In the genomic region with DNA sequence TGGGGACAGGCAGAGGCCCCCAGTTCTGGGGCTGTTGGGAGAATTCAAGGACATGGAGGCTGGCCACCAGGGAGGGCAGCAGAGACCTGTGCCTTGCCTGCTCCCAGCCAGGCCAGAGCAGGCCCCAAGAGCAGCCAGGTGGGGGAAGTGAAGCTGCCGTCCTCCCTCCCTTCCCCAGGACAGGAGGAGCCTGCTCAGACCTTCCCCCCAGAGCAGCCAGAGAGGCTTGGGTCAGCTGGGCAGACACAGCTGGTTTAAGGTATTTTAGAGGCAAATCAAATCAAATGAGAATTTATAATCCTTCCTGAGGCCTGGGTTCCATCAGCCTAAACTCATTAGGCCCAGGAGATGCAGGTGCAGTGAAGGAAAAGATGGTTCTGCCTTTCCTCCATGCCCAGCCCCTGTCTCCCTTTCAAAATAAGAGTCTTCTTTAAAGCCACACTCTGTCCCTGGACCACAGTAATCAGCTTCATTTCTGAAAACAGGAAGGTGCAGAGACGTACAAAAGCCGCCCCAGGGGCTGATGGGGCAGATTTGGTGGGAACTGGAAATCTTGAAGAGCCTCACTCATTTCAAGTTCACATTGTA, we compare ENCODE assay signal across 12 cellular contexts. TPM values are rescaled to one million over a fixed set of nuclear protein-coding genes. Genes with fewer than 3 reads are reported as not detected.
DNase-seq lines count a peak whose midpoint lies in the region; ATAC-seq and TF ChIP-seq lines count a peak whose summit lies in the region.
"Had no signal": no experiment of that assay in that cellular context is flagged by ENCODE, and none has a peak within 500 bp of the region (broad histone marks: within the 10 kb centered on the region; RNA-seq: fewer than 3 reads in every experiment).

No MANE protein-coding gene starts in this region.

- POLR2A ChIA-PET in WTC11 (lab: Charles Lee) = no interaction called here

- ATAC-seq in WTC11 (peak; percentile 95), HG02571 (IDR thresholded peaks at IDR 0.05; ENCODE audit: unreplicated experiment) (no peak)
- ATAC-seq: mucosa of descending colon had no signal

- TF ChIP-seq CTCF in WTC11 (IDR thresholded peaks at IDR 0.05) (no peak), ovary (IDR thresholded peaks at IDR 0.05) (no peak)

- no peaks in the 10 kb centered on the region for H3K79me2 ChIP-seq in mesendoderm (ENCODE audit: control insufficient read depth, insufficient read depth, low read length)

- peaks cover 15% of the 10 kb centered on the region for H3K4me1 Mint-ChIP-seq in WTC11
- H3K4me1 Mint-ChIP-seq: CD4-positive, CD25-positive, alpha-beta regulatory T cell had no signal

- H3K36me3 Mint-ChIP-seq in WTC11 = peaks cover 26% of the 10 kb centered on the region
- H3K36me3 Mint-ChIP-seq: CD4-positive, CD25-positive, alpha-beta regulatory T cell had no signal

- intact Hi-C loops in ovary (cut with DNase I) = no loop called here

- DNase-seq in H7 (peak; percentile 85), MV-4-11 (lab: John Stamatoyannopoulos, UW) (peak; percentile 18), WTC11 (ENCODE audit: low spot score) (peak; percentile 63), mesendoderm (peak; percentile 86), inferior parietal cortex (ENCODE audit: extremely low spot score) (no peak), ovary (no peak), COR-L47 (lab: John Stamatoyannopoulos, UW) (no peak)
- DNase-seq: CD4-positive, CD25-positive, alpha-beta regulatory T cell; mucosa of descending colon; NCI-H2107; NK-92 treated with Interleukin-12 subunit alpha and Interleukin-12 subunit beta, amount 100 ng/mL, for 24 hours had no signal

- peak overlapping the region; percentile 48; the same call in 1 of the 2 replicates for H3K27ac Mint-ChIP-seq in WTC11
- H3K27ac Mint-ChIP-seq: CD4-positive, CD25-positive, alpha-beta regulatory T cell had no signal

- H3K18ac ChIP-seq in mesendoderm (ENCODE audit: low read length) = no peak overlapping the region

- no peak overlapping the region for H3K9ac ChIP-seq in mesendoderm (ENCODE audit: low read length)

- H4K8ac ChIP-seq in mesendoderm (ENCODE audit: low read depth, low read length) = no peak overlapping the region

- no peaks in the 10 kb centered on the region; the same call in 1 of the 2 replicates for H3K36me3 ChIP-seq in H7 (replicated peaks; ENCODE audit: control insufficient read depth, insufficient read depth, low read length)
- no peaks in the 10 kb centered on the region for H3K36me3 ChIP-seq in mesendoderm (ENCODE audit: control insufficient read depth, insufficient read depth, low read length)
- no peaks in the 10 kb centered on the region for H3K36me3 ChIP-seq in ovary

- H4K5ac ChIP-seq in mesendoderm (ENCODE audit: low read length) = no peak overlapping the region

- H3K4me1 ChIP-seq in mesendoderm (ENCODE audit: control insufficient read depth, low read depth, low read length) (no peaks in the 10 kb centered on the region), ovary (ENCODE audit: insufficient read depth) (no peaks in the 10 kb centered on the region)

- H3K4me2 ChIP-seq in mesendoderm (ENCODE audit: low read length) = no peak overlapping the region

- H3K23ac ChIP-seq in mesendoderm (ENCODE audit: low read length) = no peak overlapping the region

- H3K4me3 ChIP-seq in H7 (ENCODE audit: insufficient read depth, low read depth, low read length) (no peak overlapping the region), mesendoderm (ENCODE audit: low read length) (no peak overlapping the region), ovary (no peak overlapping the region)
- H3K4me3 ChIP-seq: mucosa of descending colon had no signal

- H3K4ac ChIP-seq in mesendoderm (ENCODE audit: low read depth, low read length) = no peak overlapping the region

- no peak overlapping the region for H3K27ac ChIP-seq in mesendoderm (ENCODE audit: low read depth, low read length)
- H3K27ac ChIP-seq in ovary = no peak overlapping the region

- no peak overlapping the region for H2AK5ac ChIP-seq in mesendoderm (ENCODE audit: low read length)

- no peak overlapping the region for H2BK120ac ChIP-seq in mesendoderm (ENCODE audit: low read depth, low read length)

- CTCF ChIA-PET in WTC11 (lab: Charles Lee) = interaction anchor here (0.6 to 3.1 kb wide), 22 partner anchors 8 to 155 kb away, joined by 3 to 26 read pairs (median 4); partner anchors contain the start of gene SPO11

- H2BK15ac ChIP-seq in mesendoderm (replicated peaks; ENCODE audit: low read depth) = no peak overlapping the region

- TF ChIP-seq EP300 in ovary (IDR thresholded peaks at IDR 0.05) = no peak

- H3K27me3 Mint-ChIP-seq in WTC11 (ENCODE audit: low read depth) = peaks cover 6% of the 10 kb centered on the region; the same call in 1 of the 2 replicates

- H3K9me3 Mint-ChIP-seq in WTC11 = peaks cover 27% of the 10 kb centered on the region

- no peak overlapping the region for H3K4me3 Mint-ChIP-seq in WTC11
- H3K4me3 Mint-ChIP-seq: CD4-positive, CD25-positive, alpha-beta regulatory T cell had no signal

- H3K9me3 ChIP-seq in ovary = no peaks in the 10 kb centered on the region
- H3K9me3 ChIP-seq: mucosa of descending colon had no signal

- no peak overlapping the region for H3K56ac ChIP-seq in mesendoderm (ENCODE audit: low read length)

- no CpG with 5 or more reads among the region's 3 CpGs for WGBS in mesendoderm (ENCODE audit: extremely low coverage, insufficient coverage, low lambda C conversion rate)
- WGBS in ovary, 3 donors = 51 to 72% (median 69%) methylated on average over 3 of the region's 3 CpGs

- TF ChIP-seq POLR2A in ovary (IDR thresholded peaks at IDR 0.05) = no peak

- H3K27me3 ChIP-seq in H7 (ENCODE audit: control insufficient read depth, insufficient read depth, low read length) = no peaks in the 10 kb centered on the region
- no peaks in the 10 kb centered on the region for H3K27me3 ChIP-seq in mesendoderm (ENCODE audit: insufficient read depth, low read length, poor library complexity)
- no peaks in the 10 kb centered on the region for H3K27me3 ChIP-seq in ovary

- H3K79me1 ChIP-seq in mesendoderm (ENCODE audit: low read length) = no peaks in the 10 kb centered on the region

- H2BK5ac ChIP-seq in mesendoderm (ENCODE audit: low read length) = no peak overlapping the region

TF ChIP-seq in WTC11, 78 proteins besides CTCF, POLR2A, EP300 and RAD21 (continues in another document):
- TF ChIP-seq NFE2L1 (CRISPR knock-in tag; IDR thresholded peaks at IDR 0.05) (no peak), CREB1 (CRISPR knock-in tag; IDR thresholded peaks at IDR 0.05) (no peak), IRF2 (CRISPR knock-in tag; IDR thresholded peaks at IDR 0.05; ENCODE audit: borderline replicate concordance, low read depth) (no peak), E2F4 (CRISPR knock-in tag; IDR thresholded peaks at IDR 0.05; ENCODE audit: borderline replicate concordance, low read depth) (no peak), OVOL2 (CRISPR knock-in tag; IDR thresholded peaks at IDR 0.05; ENCODE audit: borderline replicate concordance) (no peak), ZMAT4 (CRISPR knock-in tag; IDR thresholded peaks at IDR 0.05) (no peak), ZNF121 (CRISPR knock-in tag; IDR thresholded peaks at IDR 0.05) (no peak), ZNF317 (CRISPR knock-in tag; IDR thresholded peaks at IDR 0.05; ENCODE audit: borderline replicate concordance, low read depth) (no peak), CREM (CRISPR knock-in tag; IDR thresholded peaks at IDR 0.05) (no peak), TEAD4 (CRISPR knock-in tag; IDR thresholded peaks at IDR 0.05) (no peak)
- TF ChIP-seq, protein P1, sequence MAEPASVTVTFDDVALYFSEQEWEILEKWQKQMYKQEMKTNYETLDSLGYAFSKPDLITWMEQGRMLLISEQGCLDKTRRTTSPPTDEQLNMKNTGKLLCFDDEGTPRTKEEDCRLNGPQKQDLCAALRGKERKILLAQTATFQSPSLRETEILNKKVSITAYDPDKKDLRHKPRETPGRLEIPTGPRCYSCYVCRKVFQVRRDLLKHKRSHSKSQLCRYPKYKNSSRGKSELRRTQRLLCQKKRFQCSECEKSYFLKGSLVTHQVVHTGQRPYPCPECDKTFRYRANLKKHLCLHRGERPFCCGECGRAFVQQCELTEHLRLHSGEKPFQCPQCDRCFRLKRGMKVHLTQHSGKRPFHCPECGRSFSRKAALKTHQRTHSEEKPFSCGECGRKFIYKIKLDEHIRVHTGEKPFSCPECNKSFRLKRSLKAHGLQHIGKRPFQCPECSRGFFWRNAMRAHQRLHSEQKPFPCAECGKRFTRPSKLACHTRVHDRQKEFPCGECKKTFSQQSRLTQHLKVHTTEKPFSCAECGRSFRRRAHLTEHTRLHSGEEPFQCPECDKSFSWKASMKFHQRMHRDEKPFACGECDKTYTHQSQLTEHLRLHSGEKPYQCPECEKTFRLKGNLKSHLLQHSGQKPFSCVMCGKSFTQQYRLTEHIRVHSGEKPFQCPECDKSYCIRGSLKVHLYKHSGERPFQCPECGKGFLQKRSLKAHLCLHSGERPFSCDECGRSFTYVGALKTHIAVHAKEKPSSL (CRISPR knock-in tag; conservative IDR thresholded peaks at IDR 0.05) = no peak

RNA-seq across cellular contexts. Expression of gene BMP7, which starts 21.7 kb away (rescaled TPM):
- total RNA-seq in H7 (2014; rRNA removed; shearing (Covaris generic)) = 43.9 and 58.4 TPM in 2 replicates
- 39.1 to 40.7 TPM (median 40.0 TPM) in 3 replicates for total RNA-seq in WTC11 (2021)
- 6.6 TPM for polyA plus RNA-seq in mesendoderm (2013, experiment 1 of 2)
- 6.4 TPM for polyA plus RNA-seq in mesendoderm (2013, experiment 2 of 2)
- total RNA-seq in ovary = 10 to 100 TPM in 1 of 7 donors, 1 to 10 TPM in 3, under 1 TPM in 3; 0.15 to 19.4 (median 1.3) TPM
- polyA plus RNA-seq in ovary = under 1 TPM; 0.07 to 0.42 TPM
- total RNA-seq: CD4-positive, CD25-positive, alpha-beta regulatory T cell had no signal
- polyA plus RNA-seq: CD4-positive, CD25-positive, alpha-beta regulatory T cell had no signal

Comparison
In these comparisons a context has a peak if more than half of its experiments do, and no peak if none do; other contexts are left out.
1. DNase-seq: peak in H7 (single experiment), MV-4-11 (single experiment), WTC11 (single experiment) and mesendoderm (single experiment); none in inferior parietal cortex (single experiment), ovary (0 of 5) and COR-L47 (single experiment).